2 cellular contexts compared by ENCODE assay signal in the genomic region with DNA sequence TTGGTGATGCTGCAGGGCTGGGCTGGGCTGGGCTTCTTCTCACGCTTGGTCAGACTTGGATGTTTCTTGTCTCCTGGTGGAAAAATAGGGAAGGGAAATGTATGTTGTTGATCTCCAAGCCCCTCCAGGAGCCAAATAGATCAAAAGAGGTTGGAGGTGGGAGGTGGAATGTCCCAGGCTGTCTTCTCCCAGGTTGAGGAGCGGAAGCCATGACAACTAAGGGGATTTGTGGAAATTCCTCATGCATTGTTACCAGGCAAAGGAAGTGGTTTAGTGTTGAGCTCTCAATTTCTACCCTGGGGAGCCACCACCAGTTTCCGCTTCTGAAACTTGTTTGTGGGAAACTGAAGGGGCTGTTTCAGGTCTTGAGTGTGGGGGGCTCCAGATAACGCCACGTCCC.
TF ChIP-seq lines count a peak whose summit lies in the region.

No MANE protein-coding gene starts in this region.

TF ChIP-seq in SK-N-SH, 30 proteins besides CTCF, POLR2A, EP300 and RAD21:
- TF ChIP-seq TAF1 (IDR thresholded peaks at IDR 0.05; ENCODE audit: borderline replicate concordance, low read depth, low read length) (no peak), FOXJ3 (CRISPR knock-in tag; IDR thresholded peaks at IDR 0.05) (no peak), MXI1 (IDR thresholded peaks at IDR 0.05; ENCODE audit: low read depth, low read length) (no peak), CHD2 (IDR thresholded peaks at IDR 0.05; ENCODE audit: low read length, partially characterized antibody) (no peak), EZH2phosphoT487 (IDR thresholded peaks at IDR 0.05; ENCODE audit: borderline replicate concordance, low read depth) (no peak), POLR2AphosphoS5 (IDR thresholded peaks at IDR 0.05; ENCODE audit: low read depth, low read length) (no peak), USF2 (IDR thresholded peaks at IDR 0.05; ENCODE audit: borderline replicate concordance, low read depth, low read length) (no peak), NFIC (IDR thresholded peaks at IDR 0.05; ENCODE audit: borderline replicate concordance) (no peak), ELF1 (IDR thresholded peaks at IDR 0.05) (no peak), FOXM1 (IDR thresholded peaks at IDR 0.05; ENCODE audit: low read depth) (no peak), GATA2 (CRISPR knock-in tag; IDR thresholded peaks at IDR 0.05) (no peak), SIN3A (IDR thresholded peaks at IDR 0.05; ENCODE audit: borderline replicate concordance, low read depth, low read length) (no peak), RFX5 (IDR thresholded peaks at IDR 0.05; ENCODE audit: low read length) (no peak), YY1 (IDR thresholded peaks at IDR 0.05; ENCODE audit: low read depth) (no peak), GABPA (IDR thresholded peaks at IDR 0.05; ENCODE audit: low read depth) (no peak), RXRA (IDR thresholded peaks at IDR 0.05; ENCODE audit: borderline replicate concordance, low read depth) (no peak)
- TF ChIP-seq, protein P1, sequence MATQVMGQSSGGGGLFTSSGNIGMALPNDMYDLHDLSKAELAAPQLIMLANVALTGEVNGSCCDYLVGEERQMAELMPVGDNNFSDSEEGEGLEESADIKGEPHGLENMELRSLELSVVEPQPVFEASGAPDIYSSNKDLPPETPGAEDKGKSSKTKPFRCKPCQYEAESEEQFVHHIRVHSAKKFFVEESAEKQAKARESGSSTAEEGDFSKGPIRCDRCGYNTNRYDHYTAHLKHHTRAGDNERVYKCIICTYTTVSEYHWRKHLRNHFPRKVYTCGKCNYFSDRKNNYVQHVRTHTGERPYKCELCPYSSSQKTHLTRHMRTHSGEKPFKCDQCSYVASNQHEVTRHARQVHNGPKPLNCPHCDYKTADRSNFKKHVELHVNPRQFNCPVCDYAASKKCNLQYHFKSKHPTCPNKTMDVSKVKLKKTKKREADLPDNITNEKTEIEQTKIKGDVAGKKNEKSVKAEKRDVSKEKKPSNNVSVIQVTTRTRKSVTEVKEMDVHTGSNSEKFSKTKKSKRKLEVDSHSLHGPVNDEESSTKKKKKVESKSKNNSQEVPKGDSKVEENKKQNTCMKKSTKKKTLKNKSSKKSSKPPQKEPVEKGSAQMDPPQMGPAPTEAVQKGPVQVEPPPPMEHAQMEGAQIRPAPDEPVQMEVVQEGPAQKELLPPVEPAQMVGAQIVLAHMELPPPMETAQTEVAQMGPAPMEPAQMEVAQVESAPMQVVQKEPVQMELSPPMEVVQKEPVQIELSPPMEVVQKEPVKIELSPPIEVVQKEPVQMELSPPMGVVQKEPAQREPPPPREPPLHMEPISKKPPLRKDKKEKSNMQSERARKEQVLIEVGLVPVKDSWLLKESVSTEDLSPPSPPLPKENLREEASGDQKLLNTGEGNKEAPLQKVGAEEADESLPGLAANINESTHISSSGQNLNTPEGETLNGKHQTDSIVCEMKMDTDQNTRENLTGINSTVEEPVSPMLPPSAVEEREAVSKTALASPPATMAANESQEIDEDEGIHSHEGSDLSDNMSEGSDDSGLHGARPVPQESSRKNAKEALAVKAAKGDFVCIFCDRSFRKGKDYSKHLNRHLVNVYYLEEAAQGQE (IDR thresholded peaks at IDR 0.05; ENCODE audit: low read depth, low read length): no peak
- TF ChIP-seq, protein P2, sequence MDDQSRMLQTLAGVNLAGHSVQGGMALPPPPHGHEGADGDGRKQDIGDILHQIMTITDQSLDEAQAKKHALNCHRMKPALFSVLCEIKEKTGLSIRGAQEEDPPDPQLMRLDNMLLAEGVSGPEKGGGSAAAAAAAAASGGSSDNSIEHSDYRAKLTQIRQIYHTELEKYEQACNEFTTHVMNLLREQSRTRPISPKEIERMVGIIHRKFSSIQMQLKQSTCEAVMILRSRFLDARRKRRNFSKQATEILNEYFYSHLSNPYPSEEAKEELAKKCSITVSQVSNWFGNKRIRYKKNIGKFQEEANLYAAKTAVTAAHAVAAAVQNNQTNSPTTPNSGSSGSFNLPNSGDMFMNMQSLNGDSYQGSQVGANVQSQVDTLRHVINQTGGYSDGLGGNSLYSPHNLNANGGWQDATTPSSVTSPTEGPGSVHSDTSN (IDR thresholded peaks at IDR 0.05): no peak
- TF ChIP-seq, protein P3, sequence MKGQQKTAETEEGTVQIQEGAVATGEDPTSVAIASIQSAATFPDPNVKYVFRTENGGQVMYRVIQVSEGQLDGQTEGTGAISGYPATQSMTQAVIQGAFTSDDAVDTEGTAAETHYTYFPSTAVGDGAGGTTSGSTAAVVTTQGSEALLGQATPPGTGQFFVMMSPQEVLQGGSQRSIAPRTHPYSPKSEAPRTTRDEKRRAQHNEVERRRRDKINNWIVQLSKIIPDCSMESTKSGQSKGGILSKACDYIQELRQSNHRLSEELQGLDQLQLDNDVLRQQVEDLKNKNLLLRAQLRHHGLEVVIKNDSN (IDR thresholded peaks at IDR 0.05; ENCODE audit: borderline replicate concordance, low read depth): no peak
- TF ChIP-seq, protein P4, sequence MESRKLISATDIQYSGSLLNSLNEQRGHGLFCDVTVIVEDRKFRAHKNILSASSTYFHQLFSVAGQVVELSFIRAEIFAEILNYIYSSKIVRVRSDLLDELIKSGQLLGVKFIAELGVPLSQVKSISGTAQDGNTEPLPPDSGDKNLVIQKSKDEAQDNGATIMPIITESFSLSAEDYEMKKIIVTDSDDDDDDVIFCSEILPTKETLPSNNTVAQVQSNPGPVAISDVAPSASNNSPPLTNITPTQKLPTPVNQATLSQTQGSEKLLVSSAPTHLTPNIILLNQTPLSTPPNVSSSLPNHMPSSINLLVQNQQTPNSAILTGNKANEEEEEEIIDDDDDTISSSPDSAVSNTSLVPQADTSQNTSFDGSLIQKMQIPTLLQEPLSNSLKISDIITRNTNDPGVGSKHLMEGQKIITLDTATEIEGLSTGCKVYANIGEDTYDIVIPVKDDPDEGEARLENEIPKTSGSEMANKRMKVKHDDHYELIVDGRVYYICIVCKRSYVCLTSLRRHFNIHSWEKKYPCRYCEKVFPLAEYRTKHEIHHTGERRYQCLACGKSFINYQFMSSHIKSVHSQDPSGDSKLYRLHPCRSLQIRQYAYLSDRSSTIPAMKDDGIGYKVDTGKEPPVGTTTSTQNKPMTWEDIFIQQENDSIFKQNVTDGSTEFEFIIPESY (IDR thresholded peaks at IDR 0.05; ENCODE audit: borderline replicate concordance, low read depth): no peak

TF ChIP-seq in SK-N-SH treated with all-trans-retinoic acid at 6 μM for 48 hours, 23 proteins besides CTCF, POLR2A, EP300 and RAD21:
- TF ChIP-seq, protein P5, sequence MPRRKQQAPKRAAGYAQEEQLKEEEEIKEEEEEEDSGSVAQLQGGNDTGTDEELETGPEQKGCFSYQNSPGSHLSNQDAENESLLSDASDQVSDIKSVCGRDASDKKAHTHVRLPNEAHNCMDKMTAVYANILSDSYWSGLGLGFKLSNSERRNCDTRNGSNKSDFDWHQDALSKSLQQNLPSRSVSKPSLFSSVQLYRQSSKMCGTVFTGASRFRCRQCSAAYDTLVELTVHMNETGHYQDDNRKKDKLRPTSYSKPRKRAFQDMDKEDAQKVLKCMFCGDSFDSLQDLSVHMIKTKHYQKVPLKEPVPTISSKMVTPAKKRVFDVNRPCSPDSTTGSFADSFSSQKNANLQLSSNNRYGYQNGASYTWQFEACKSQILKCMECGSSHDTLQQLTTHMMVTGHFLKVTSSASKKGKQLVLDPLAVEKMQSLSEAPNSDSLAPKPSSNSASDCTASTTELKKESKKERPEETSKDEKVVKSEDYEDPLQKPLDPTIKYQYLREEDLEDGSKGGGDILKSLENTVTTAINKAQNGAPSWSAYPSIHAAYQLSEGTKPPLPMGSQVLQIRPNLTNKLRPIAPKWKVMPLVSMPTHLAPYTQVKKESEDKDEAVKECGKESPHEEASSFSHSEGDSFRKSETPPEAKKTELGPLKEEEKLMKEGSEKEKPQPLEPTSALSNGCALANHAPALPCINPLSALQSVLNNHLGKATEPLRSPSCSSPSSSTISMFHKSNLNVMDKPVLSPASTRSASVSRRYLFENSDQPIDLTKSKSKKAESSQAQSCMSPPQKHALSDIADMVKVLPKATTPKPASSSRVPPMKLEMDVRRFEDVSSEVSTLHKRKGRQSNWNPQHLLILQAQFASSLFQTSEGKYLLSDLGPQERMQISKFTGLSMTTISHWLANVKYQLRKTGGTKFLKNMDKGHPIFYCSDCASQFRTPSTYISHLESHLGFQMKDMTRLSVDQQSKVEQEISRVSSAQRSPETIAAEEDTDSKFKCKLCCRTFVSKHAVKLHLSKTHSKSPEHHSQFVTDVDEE (CRISPR knock-in tag; IDR thresholded peaks at IDR 0.05): no peak
- TF ChIP-seq, protein P6, sequence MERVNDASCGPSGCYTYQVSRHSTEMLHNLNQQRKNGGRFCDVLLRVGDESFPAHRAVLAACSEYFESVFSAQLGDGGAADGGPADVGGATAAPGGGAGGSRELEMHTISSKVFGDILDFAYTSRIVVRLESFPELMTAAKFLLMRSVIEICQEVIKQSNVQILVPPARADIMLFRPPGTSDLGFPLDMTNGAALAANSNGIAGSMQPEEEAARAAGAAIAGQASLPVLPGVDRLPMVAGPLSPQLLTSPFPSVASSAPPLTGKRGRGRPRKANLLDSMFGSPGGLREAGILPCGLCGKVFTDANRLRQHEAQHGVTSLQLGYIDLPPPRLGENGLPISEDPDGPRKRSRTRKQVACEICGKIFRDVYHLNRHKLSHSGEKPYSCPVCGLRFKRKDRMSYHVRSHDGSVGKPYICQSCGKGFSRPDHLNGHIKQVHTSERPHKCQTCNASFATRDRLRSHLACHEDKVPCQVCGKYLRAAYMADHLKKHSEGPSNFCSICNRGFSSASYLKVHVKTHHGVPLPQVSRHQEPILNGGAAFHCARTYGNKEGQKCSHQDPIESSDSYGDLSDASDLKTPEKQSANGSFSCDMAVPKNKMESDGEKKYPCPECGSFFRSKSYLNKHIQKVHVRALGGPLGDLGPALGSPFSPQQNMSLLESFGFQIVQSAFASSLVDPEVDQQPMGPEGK (CRISPR knock-in tag; IDR thresholded peaks at IDR 0.05; ENCODE audit: borderline replicate concordance): no peak
- TF ChIP-seq, protein P7, sequence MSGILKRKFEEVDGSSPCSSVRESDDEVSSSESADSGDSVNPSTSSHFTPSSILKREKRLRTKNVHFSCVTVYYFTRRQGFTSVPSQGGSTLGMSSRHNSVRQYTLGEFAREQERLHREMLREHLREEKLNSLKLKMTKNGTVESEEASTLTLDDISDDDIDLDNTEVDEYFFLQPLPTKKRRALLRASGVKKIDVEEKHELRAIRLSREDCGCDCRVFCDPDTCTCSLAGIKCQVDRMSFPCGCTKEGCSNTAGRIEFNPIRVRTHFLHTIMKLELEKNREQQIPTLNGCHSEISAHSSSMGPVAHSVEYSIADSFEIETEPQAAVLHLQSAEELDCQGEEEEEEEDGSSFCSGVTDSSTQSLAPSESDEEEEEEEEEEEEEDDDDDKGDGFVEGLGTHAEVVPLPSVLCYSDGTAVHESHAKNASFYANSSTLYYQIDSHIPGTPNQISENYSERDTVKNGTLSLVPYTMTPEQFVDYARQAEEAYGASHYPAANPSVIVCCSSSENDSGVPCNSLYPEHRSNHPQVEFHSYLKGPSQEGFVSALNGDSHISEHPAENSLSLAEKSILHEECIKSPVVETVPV (CRISPR knock-in tag; IDR thresholded peaks at IDR 0.05): no peak
- TF ChIP-seq ESRRG (CRISPR knock-in tag; IDR thresholded peaks at IDR 0.05): no peak
- no peak for TF ChIP-seq CSDC2 (CRISPR knock-in tag; IDR thresholded peaks at IDR 0.05)
- no peak for TF ChIP-seq ZC3H10 (CRISPR knock-in tag; IDR thresholded peaks at IDR 0.05)
- no peak for TF ChIP-seq TCF4 (CRISPR knock-in tag; IDR thresholded peaks at IDR 0.05; ENCODE audit: borderline replicate concordance)
- TF ChIP-seq ZFP30 (CRISPR knock-in tag; IDR thresholded peaks at IDR 0.05): no peak
- TF ChIP-seq ZNF565 (CRISPR knock-in tag; conservative IDR thresholded peaks at IDR 0.05; ENCODE audit: low read depth): no peak
